19 cellular contexts compared by ENCODE assay signal in the genomic region with DNA sequence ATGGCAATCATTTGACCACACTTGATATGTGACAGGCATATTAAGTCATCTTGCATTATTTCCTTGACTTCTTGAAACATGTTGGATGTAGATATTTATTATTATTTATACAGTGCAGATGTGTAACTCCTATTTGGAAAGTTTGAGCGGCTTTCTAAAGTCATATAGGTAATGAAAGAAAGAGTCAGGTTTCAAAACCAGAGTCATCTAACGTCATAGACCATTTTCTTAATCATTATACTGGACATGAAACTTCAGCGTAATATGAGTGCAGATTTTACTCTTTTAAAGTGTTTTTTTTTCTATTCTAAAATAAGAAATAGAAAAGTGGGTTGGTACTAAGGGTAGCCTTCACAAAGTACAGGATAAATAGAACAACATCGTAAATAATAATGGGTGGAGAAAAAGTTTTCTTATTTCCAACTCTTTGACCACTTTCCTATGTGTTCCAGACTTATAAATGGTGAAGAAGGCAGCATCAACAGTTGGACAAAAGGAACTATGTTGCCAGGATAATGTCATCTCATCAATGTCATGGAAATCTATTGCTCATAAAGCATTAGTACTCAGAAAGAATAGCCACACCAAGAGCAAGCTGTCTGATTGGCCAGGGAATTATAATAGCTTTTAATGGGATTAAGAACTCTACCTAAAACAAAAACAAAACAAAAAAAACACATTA.
DNase-seq lines count a peak whose midpoint lies in the region; ATAC-seq and TF ChIP-seq lines count a peak whose summit lies in the region.
"Had no signal": no experiment of that assay in that cellular context is flagged by ENCODE, and none has a peak within 500 bp of the region (broad histone marks: within the 10 kb centered on the region; RNA-seq: fewer than 3 reads in every experiment).

No MANE protein-coding gene starts in this region.

- intact Hi-C loops in Right ventricle myocardium superior (cut with DNase I), result no loop called here
- intact Hi-C loops in prostate gland (cut with DNase I), result no loop called here

- no peak overlapping the region for H3K9ac ChIP-seq in Karpas-422 (ENCODE audit: low read length)

- no peak for TF ChIP-seq POLR2A in prostate gland (IDR thresholded peaks at IDR 0.05)

- H3K4me3 ChIP-seq in prostate gland (no peak overlapping the region), Karpas-422 (ENCODE audit: low read length) (no peak overlapping the region)
- H3K4me3 ChIP-seq: gastrocnemius medialis, MG63, right atrium auricular region, stomach had no signal

- H3K4me1 ChIP-seq in prostate gland (replicated peaks) (no peaks in the 10 kb centered on the region), Karpas-422 (ENCODE audit: low read length) (no peaks in the 10 kb centered on the region)
- H3K4me1 ChIP-seq: gastrocnemius medialis, right atrium auricular region, stomach had no signal

- DNase-seq in NCI-H446 treated with DMSO at 0.1 percent for 48 hours (lab: John Stamatoyannopoulos, UW) (peak; percentile 38), Right ventricle myocardium superior (no peak), SW480 (ENCODE audit: low spot score) (no peak), prostate gland (ENCODE audit: low spot score) (no peak), Karpas-422 (no peak)
- DNase-seq: activated CD4-positive, alpha-beta memory T cell treated with anti-CD3 and anti-CD28 coated beads, Interleukin-2, amount 10 ng/mL, durations not matched to agents 7 days and 5 days; activated naive CD8-positive, alpha-beta T cell treated with anti-CD3 and anti-CD28 coated beads, Interleukin-2, amount 10 ng/mL, durations not matched to agents 7 days and 5 days; activated T-cell treated with anti-CD3 and anti-CD28 coated beads, Interleukin-2, amount 50 U/mL, for 48 hours; CD4-positive, alpha-beta memory T cell; DND-41; gastrocnemius medialis; MG63; NCI-H187; stomach; T-helper 1 cell had no signal

- no peaks in the 10 kb centered on the region for H3K36me3 ChIP-seq in prostate gland
- no peaks in the 10 kb centered on the region for H3K36me3 ChIP-seq in Karpas-422 (ENCODE audit: insufficient read depth, low read length)
- H3K36me3 ChIP-seq: gastrocnemius medialis, MG63, right atrium auricular region, stomach had no signal

- H2AFZ ChIP-seq in Karpas-422 (ENCODE audit: low read length), result no peak overlapping the region

- no peaks in the 10 kb centered on the region for H4K20me1 ChIP-seq in Karpas-422 (ENCODE audit: insufficient read depth, low read depth, low read length)

- H3K27ac ChIP-seq in prostate gland (no peak overlapping the region), Karpas-422 (ENCODE audit: low read length) (no peak overlapping the region)
- H3K27ac ChIP-seq: gastrocnemius medialis, right atrium auricular region, stomach had no signal

- no peaks in the 10 kb centered on the region; the same call in 1 of the 2 replicates for H3K9me2 ChIP-seq in Karpas-422 (replicated peaks; ENCODE audit: insufficient read depth, low read length)

- H3K27me3 ChIP-seq in prostate gland (replicated peaks; ENCODE audit: insufficient read depth) (no peaks in the 10 kb centered on the region), Karpas-422 (ENCODE audit: low read length) (no peaks in the 10 kb centered on the region)
- H3K27me3 ChIP-seq: gastrocnemius medialis, MG63, right atrium auricular region, stomach had no signal

- no peak for TF ChIP-seq CTCF in prostate gland (IDR thresholded peaks at IDR 0.05)

- no peaks in the 10 kb centered on the region for H3K9me3 ChIP-seq in prostate gland
- no peaks in the 10 kb centered on the region for H3K9me3 ChIP-seq in Karpas-422 (ENCODE audit: low read length)
- H3K9me3 ChIP-seq: gastrocnemius medialis, MG63, right atrium auricular region, stomach had no signal

- no peak overlapping the region for H3K4me2 ChIP-seq in Karpas-422 (ENCODE audit: low read depth, low read length, poor library complexity, severe bottlenecking)

- 88% methylated on average over 4 of the region's 4 CpGs for WGBS in prostate gland

- no peaks in the 10 kb centered on the region for H3K79me2 ChIP-seq in Karpas-422 (ENCODE audit: low read length)

- ATAC-seq in GM18519 (IDR thresholded peaks at IDR 0.05; ENCODE audit: low FRiP score, unreplicated experiment) (peak; percentile 60), GM19468 (IDR thresholded peaks at IDR 0.05; ENCODE audit: extremely low read depth, unreplicated experiment) (peak; percentile 57), HG02970 (IDR thresholded peaks at IDR 0.05; ENCODE audit: low FRiP score, unreplicated experiment) (peak; percentile 74), Right ventricle myocardium superior (ENCODE audit: poor library complexity) (no peak)
- ATAC-seq: gastrocnemius medialis had no signal
